20 cellular contexts compared by ENCODE assay signal in genomic region chr4:169153451-169153850, GRCh38.
A peak's percentile ranks its signal among the peaks of the same experiment; 100 is the strongest.
DNase-seq lines count a peak whose midpoint lies in the region; ATAC-seq, FAIRE-seq and TF ChIP-seq lines count a peak whose summit lies in the region.
"Had no signal": no experiment of that assay in that cellular context is flagged by ENCODE, and none has a peak within 500 bp of the region (broad histone marks: within the 10 kb centered on the region; RNA-seq: fewer than 3 reads in every experiment).

No MANE protein-coding gene starts in this region.

- H3K4me3 ChIP-seq in GM12878 (no peak overlapping the region), mesodermal cell (ENCODE audit: extremely low read depth, insufficient read depth, low read length, poor library complexity, severe bottlenecking) (no peak overlapping the region)
- H3K4me3 ChIP-seq: BLaER1, Peyer's patch had no signal

- intact Hi-C loops in GM12878 (cut with micrococcal nuclease; ENCODE audit: unreplicated experiment): no loop called here

- H3K27me3 Mint-ChIP-seq in type B pancreatic cell: no peaks in the 10 kb centered on the region

- CTCF ChIA-PET in GM12878 (lab: Yijun Ruan, JAX): no interaction called here

- peaks cover 35% of the 10 kb centered on the region for H3K4me1 Mint-ChIP-seq in type B pancreatic cell (ENCODE audit: unreplicated experiment)
- H3K4me1 Mint-ChIP-seq: CD4-positive, CD25-positive, alpha-beta regulatory T cell had no signal

- no peak for ATAC-seq in GM12878
- no peak for ATAC-seq in GM18870 (IDR thresholded peaks at IDR 0.05; ENCODE audit: unreplicated experiment)
- no peak for ATAC-seq in activated naive CD4-positive, alpha-beta T cell treated with anti-CD3 and anti-CD28 coated beads, Interleukin-2, amount 50 U/mL, for 72 hours
- ATAC-seq in GM19023 (IDR thresholded peaks at IDR 0.05; ENCODE audit: unreplicated experiment): no peak

- no peak for TF ChIP-seq EP300 in GM12878 (IDR thresholded peaks at IDR 0.05; ENCODE audit: borderline replicate concordance in 1 of 2, control insufficient read depth in 1 of 2, low read depth in 2 of 2, low read length in 2 of 2)

- H3K79me2 ChIP-seq in GM12878 (ENCODE audit: control insufficient read depth, insufficient read depth, low read length): no peaks in the 10 kb centered on the region

- POLR2A ChIA-PET in GM12878 (lab: Charles Lee): no interaction called here

- FAIRE-seq in GM12878 (lab: Jason Lieb, UNC): no peak
- FAIRE-seq: D721Med, G401.6, HTR-8/SVneo had no signal

- TF ChIP-seq RAD21 in GM12878 (IDR thresholded peaks at IDR 0.05; ENCODE audit: insufficient read depth, low read depth, low read length): no peak

- peak; percentile 57 for DNase-seq in DMS53 (lab: John Stamatoyannopoulos, UW)
- DNase-seq in GM12878 (ENCODE audit: low read depth, low spot score): no peak
- DNase-seq in type B pancreatic cell (ENCODE audit: extremely low spot score, unreplicated experiment): no peak
- no peak for DNase-seq in activated naive CD4-positive, alpha-beta T cell treated with anti-CD3 and anti-CD28 coated beads, Interleukin-2, amount 50 U/mL, for 72 hours (ENCODE audit: low spot score in 2 of 2)
- DNase-seq: CD4-positive, CD25-positive, alpha-beta regulatory T cell; KBM-7; MV-4-11; NCI-H1694; NCI-H2029 treated with DMSO at 0.1 percent for 48 hours; NCI-H510A; NCI-H69; Peyer's patch; SHP77 treated with DMSO at 0.1 percent for 48 hours had no signal

- H3K27me3 ChIP-seq in GM12878 (replicated peaks in 1 of 2; ENCODE audit: control insufficient read depth in 2 of 2, insufficient read depth in 2 of 2, low read length in 1 of 2): no peaks in the 10 kb centered on the region
- H3K27me3 ChIP-seq: BLaER1, Peyer's patch had no signal

- RAD21 ChIA-PET in GM12878 (lab: Charles Lee; ENCODE audit: unreplicated experiment): no interaction called here

- 100% methylated on average over 1 of the region's 1 CpG for WGBS in GM12878 (ENCODE audit: insufficient coverage, insufficient replicate concordance, low lambda C conversion rate, missing lambda C conversion rate)
- WGBS in mesodermal cell (ENCODE audit: insufficient coverage in 2 of 2), 2 experiments: 100% methylated on average over 1 of the region's 1 CpG; no CpG with 5 or more reads in 1 of the 2 experiments

- TF ChIP-seq POLR2A in GM12878 (IDR thresholded peaks at IDR 0.05; ENCODE audit: low read depth, low read length): no peak

- no peaks in the 10 kb centered on the region for H3K4me1 ChIP-seq in GM12878 (ENCODE audit: control insufficient read depth, insufficient read depth, low read length)
- peaks cover 5% of the 10 kb centered on the region for H3K4me1 ChIP-seq in mesodermal cell (ENCODE audit: control insufficient read depth, insufficient read depth, low read length, poor library complexity, severe bottlenecking)
- H3K4me1 ChIP-seq: BLaER1 had no signal

- no peak overlapping the region for H2AFZ ChIP-seq in GM12878 (ENCODE audit: control insufficient read depth, low read depth, low read length)

- no peak overlapping the region for H3K4me2 ChIP-seq in GM12878 (ENCODE audit: control insufficient read depth, insufficient read depth)
- H3K4me2 ChIP-seq: BLaER1 had no signal

- H3K9me3 Mint-ChIP-seq in type B pancreatic cell: peaks cover 3% of the 10 kb centered on the region
- H3K9me3 Mint-ChIP-seq in activated naive CD4-positive, alpha-beta T cell treated with anti-CD3 and anti-CD28 coated beads, Interleukin-2, amount 50 U/mL, for 72 hours: no peaks in the 10 kb centered on the region

- SMC1A ChIA-PET in GM12878 (lab: Charles Lee; ENCODE audit: uncharacterized antibody, unreplicated experiment): interaction anchor here (0.9 to 3.3 kb wide), 7 partner anchors 14 to 332 kb away, joined by 3 to 14 read pairs (median 3); no protein-coding TSS in a partner anchor

- H3K36me3 ChIP-seq in GM12878 (ENCODE audit: control insufficient read depth in 2 of 2, insufficient read depth in 2 of 2, low read length in 1 of 2): peaks cover 2 to 7% of the 10 kb centered on the region in 2 experiments
- H3K36me3 ChIP-seq in mesodermal cell (ENCODE audit: control insufficient read depth, insufficient read depth, low read length): peaks cover 21% of the 10 kb centered on the region

- H3K9me3 ChIP-seq in GM12878 (replicated peaks; ENCODE audit: control insufficient read depth, insufficient read depth, low read length): no peaks in the 10 kb centered on the region
- no peaks in the 10 kb centered on the region for H3K9me3 ChIP-seq in mesodermal cell (ENCODE audit: control insufficient read depth, low read length)
- H3K9me3 ChIP-seq: BLaER1, Peyer's patch had no signal

- H3K27ac ChIP-seq in GM12878 (ENCODE audit: control insufficient read depth, insufficient read depth) (no peak overlapping the region), mesodermal cell (ENCODE audit: low read depth, low read length, severe bottlenecking) (peak overlapping the region; percentile 41)
- H3K27ac ChIP-seq: BLaER1, Peyer's patch had no signal

- in situ Hi-C loops in GM12878 (cut with MboI): no loop called here

- H3K9ac ChIP-seq in GM12878 (ENCODE audit: control insufficient read depth, insufficient read depth, low read length): no peak overlapping the region
- H3K9ac ChIP-seq: BLaER1 had no signal

- TF ChIP-seq CTCF in GM12878 (IDR thresholded peaks at IDR 0.05 in 2 of 3, conservative IDR thresholded peaks at IDR 0.05 in 1 of 3; ENCODE audit: control insufficient read depth in 2 of 3, extremely low read depth in 1 of 3, insufficient read depth in 1 of 3, low read depth in 3 of 3, low read length in 3 of 3) (no peak), type B pancreatic cell (conservative IDR thresholded peaks at IDR 0.05) (no peak)

- TSS peak; percentile 18 for BruUV-seq in GM12878 (replicated peaks; lab: Mats Ljungman, UMichigan)

- no peaks in the 10 kb centered on the region for H4K20me1 ChIP-seq in GM12878 (ENCODE audit: control insufficient read depth, insufficient read depth)
- H4K20me1 ChIP-seq: BLaER1 had no signal

- no peak overlapping the region for H3K4me3 Mint-ChIP-seq in type B pancreatic cell
- H3K4me3 Mint-ChIP-seq: CD4-positive, CD25-positive, alpha-beta regulatory T cell had no signal

- H3K36me3 Mint-ChIP-seq in type B pancreatic cell: peaks cover 40% of the 10 kb centered on the region
- no peaks in the 10 kb centered on the region for H3K36me3 Mint-ChIP-seq in activated naive CD4-positive, alpha-beta T cell treated with anti-CD3 and anti-CD28 coated beads, Interleukin-2, amount 50 U/mL, for 72 hours
- H3K36me3 Mint-ChIP-seq: CD4-positive, CD25-positive, alpha-beta regulatory T cell had no signal

- H3K27ac Mint-ChIP-seq in type B pancreatic cell: peak overlapping the region; percentile 9
- no peak overlapping the region for H3K27ac Mint-ChIP-seq in activated naive CD4-positive, alpha-beta T cell treated with anti-CD3 and anti-CD28 coated beads, Interleukin-2, amount 50 U/mL, for 72 hours
- H3K27ac Mint-ChIP-seq: CD4-positive, CD25-positive, alpha-beta regulatory T cell had no signal

TF ChIP-seq in GM12878, 131 proteins besides CTCF, POLR2A, EP300 and RAD21 (continues in another document):
- TF ChIP-seq ESRRA (IDR thresholded peaks at IDR 0.05; ENCODE audit: low read length) (no peak), ZNF622 (IDR thresholded peaks at IDR 0.05) (no peak), JUND (IDR thresholded peaks at IDR 0.05; ENCODE audit: low read depth, low read length) (no peak), SMC3 (IDR thresholded peaks at IDR 0.05; ENCODE audit: borderline replicate concordance, low read length) (no peak), USF2 (IDR thresholded peaks at IDR 0.05; ENCODE audit: borderline replicate concordance, low read depth, low read length) (no peak), CUX1 (IDR thresholded peaks at IDR 0.05; ENCODE audit: insufficient replicate concordance, low read depth, low read length) (no peak), ZSCAN29 (IDR thresholded peaks at IDR 0.05) (no peak)
